24 cellular contexts compared by ENCODE assay signal in genomic region chr18:13320891-13321425, GRCh38.
"Had no signal": no experiment of that assay in that cellular context is flagged by ENCODE, and none has a peak within 500 bp of the region (broad histone marks: within the 10 kb centered on the region; RNA-seq: fewer than 3 reads in every experiment).

No MANE protein-coding gene starts in this region.

- H3K36me3 ChIP-seq: spleen, vagina had no signal

- H3K27ac ChIP-seq: parathyroid adenoma, psoas muscle, spleen, testis, vagina had no signal

- ATAC-seq: activated CD8-positive, alpha-beta T cell treated with anti-CD3 and anti-CD28 coated beads for 36 hours; activated naive CD8-positive, alpha-beta T cell treated with anti-CD3 and anti-CD28 coated beads, Interleukin-2, amount 50 U/mL, for 24 hours; activated T-cell treated with anti-CD3 and anti-CD28 coated beads, Interleukin-2, amount 50 U/mL, for 4 hours; activated T-helper 17 cell treated with anti-CD3 and anti-CD28 coated beads, Interleukin-2, amount 50 U/mL, for 72 hours; naive thymus-derived CD4-positive, alpha-beta T cell; psoas muscle; stimulated activated naive CD8-positive, alpha-beta T cell treated with anti-CD3 and anti-CD28 coated beads, Interleukin-15, Interleukin-2, amounts not matched to agents 100 U/mL and 50 U/mL, for 24 hours had no signal

- H3K9me3 ChIP-seq: testis, vagina had no signal

- H3K9ac ChIP-seq: parathyroid adenoma had no signal

- DNase-seq: activated B cell treated with CpG ODN at 0.5 μM for 24 hours; activated CD4-positive, alpha-beta T cell treated with anti-CD3 and anti-CD28 coated beads, Interleukin-2, amount 50 U/mL, for 1 hour; activated CD8-positive, alpha-beta T cell treated with anti-CD3 and anti-CD28 coated beads for 36 hours; activated gamma-delta T cell treated with Interleukin-2 at 50 U/mL for 16 hours; activated naive CD4-positive, alpha-beta T cell treated with anti-CD3 and anti-CD28 coated beads, Interleukin-2, amount 50 U/mL, for 16 hours; activated naive CD8-positive, alpha-beta T cell treated with anti-CD3 and anti-CD28 coated beads, Interleukin-2, amount 50 U/mL, for 24 hours; activated T-cell treated with anti-CD3 and anti-CD28 coated beads, Interleukin-2, amount 50 U/mL, for 4 hours; amygdala; effector memory CD4-positive, alpha-beta T cell; heart left ventricle; hypothalamus; midbrain; naive thymus-derived CD4-positive, alpha-beta T cell; occipital lobe; psoas muscle; spleen; stimulated activated CD4-positive, alpha-beta T cell treated with anti-CD3 and anti-CD28 coated beads, Interleukin-2, amount 100 ng/mL, for 48 hours; stimulated activated naive CD8-positive, alpha-beta T cell treated with anti-CD3 and anti-CD28 coated beads, Interleukin-15, Interleukin-2, amounts not matched to agents 100 U/mL and 50 U/mL, for 24 hours; T-helper 2 cell; testis had no signal

- H3K27me3 ChIP-seq: heart left ventricle, spleen, testis, vagina had no signal

- H3K36me3 Mint-ChIP-seq: type B pancreatic cell had no signal

- H3K4me3 ChIP-seq: heart left ventricle, psoas muscle, spleen, testis, vagina had no signal

- H3K27ac Mint-ChIP-seq: activated B cell treated with CpG ODN at 0.5 μM for 24 hours; activated CD8-positive, alpha-beta T cell treated with anti-CD3 and anti-CD28 coated beads for 36 hours; activated naive CD8-positive, alpha-beta T cell treated with anti-CD3 and anti-CD28 coated beads, Interleukin-2, amount 50 U/mL, for 24 hours; activated T-helper 17 cell treated with anti-CD3 and anti-CD28 coated beads, Interleukin-2, amount 50 U/mL, for 72 hours; type B pancreatic cell had no signal

- H3K4me1 ChIP-seq: parathyroid adenoma, spleen, testis had no signal
